ENCODE assay signal across 8 cellular contexts in genomic region chr1:169427081-169427611, GRCh38. TPM values are rescaled to one million over a fixed set of nuclear protein-coding genes. Genes with fewer than 3 reads are reported as not detected.
DNase-seq lines count a peak whose midpoint lies in the region; ATAC-seq and TF ChIP-seq lines count a peak whose summit lies in the region.

Gene CCDC181, minus strand, starts transcription at chr1:169427474. Its CDS starts 2,547 bp downstream, at chr1:169424927.

- no peaks in the 10 kb centered on the region for H3K9me3 Mint-ChIP-seq in CD8-positive, alpha-beta T cell
- H3K9me3 Mint-ChIP-seq in activated CD8-positive, alpha-beta T cell treated with anti-CD3 and anti-CD28 coated beads, Interleukin-2, amount 10 ng/mL, durations not matched to agents 7 days and 5 days (ENCODE audit: insufficient read depth), result no peaks in the 10 kb centered on the region
- no peaks in the 10 kb centered on the region for H3K9me3 Mint-ChIP-seq in endodermal cell

- H3K4me1 Mint-ChIP-seq in CD8-positive, alpha-beta T cell (ENCODE audit: low read depth), result peaks cover 6% of the 10 kb centered on the region
- H3K4me1 Mint-ChIP-seq in activated CD8-positive, alpha-beta T cell treated with anti-CD3 and anti-CD28 coated beads, Interleukin-2, amount 10 ng/mL, durations not matched to agents 7 days and 5 days (ENCODE audit: low read depth), result peaks cover 9% of the 10 kb centered on the region
- peaks cover 3% of the 10 kb centered on the region for H3K4me1 Mint-ChIP-seq in endodermal cell

- 0 to 1% methylated on average over 13 to 26 of the region's 26 CpGs for WGBS in endodermal cell (ENCODE audit: insufficient coverage in 1 of 2, insufficient read length in 1 of 2), 2 experiments
- 1 to 3% methylated on average over 14 to 20 of the region's 26 CpGs for WGBS in mesodermal cell (ENCODE audit: insufficient coverage in 2 of 2), 2 experiments

- H3K4me3 ChIP-seq in CD8-positive, alpha-beta T cell (ENCODE audit: low read depth, low read length), result peak within 1 kb of the TSS; percentile 67
- H3K4me3 ChIP-seq in endodermal cell (ENCODE audit: low read length), result peak within 1 kb of the TSS; percentile 85
- H3K4me3 ChIP-seq in mesodermal cell (ENCODE audit: extremely low read depth, insufficient read depth, low read length, poor library complexity, severe bottlenecking), result peak within 1 kb of the TSS; percentile 45

- peak within 1 kb of the TSS; percentile 21 for H3K9ac ChIP-seq in endodermal cell (ENCODE audit: extremely low read depth, low read length, poor library complexity, severe bottlenecking)

- H3K27ac ChIP-seq in CD8-positive, alpha-beta T cell (ENCODE audit: low read depth, low read length), result peak within 1 kb of the TSS; percentile 15
- peak within 1 kb of the TSS; percentile 15 for H3K27ac ChIP-seq in endodermal cell (ENCODE audit: low read depth, low read length)
- H3K27ac ChIP-seq in mesodermal cell (ENCODE audit: low read depth, low read length, severe bottlenecking), result no peak within 1 kb of the TSS

- CTCF ChIA-PET in CD8-positive, alpha-beta T cell (lab: Charles Lee), result interaction anchor here (1.0 kb wide), 1 partner anchor 1084 kb away, joined by 3 read pairs; no protein-coding TSS in a partner anchor
- CTCF ChIA-PET in activated CD8-positive, alpha-beta T cell treated with anti-CD3 and anti-CD28 coated beads, Interleukin-2, amount 10 ng/mL, durations not matched to agents 7 days and 5 days (lab: Charles Lee), result interaction anchor here (1.1 to 1.9 kb wide), 3 partner anchors 10 to 1084 kb away, joined by 3 to 4 read pairs (median 3); no protein-coding TSS in a partner anchor

- H3K27me3 ChIP-seq in CD8-positive, alpha-beta T cell (ENCODE audit: insufficient read depth, low read length), result peaks cover 4% of the 10 kb centered on the region
- H3K27me3 ChIP-seq in endodermal cell (ENCODE audit: control insufficient read depth, insufficient read depth, low read length, poor library complexity, severe bottlenecking), result peaks cover 14% of the 10 kb centered on the region

- no peaks in the 10 kb centered on the region for H3K36me3 ChIP-seq in CD8-positive, alpha-beta T cell (ENCODE audit: insufficient read depth, low read length)
- H3K36me3 ChIP-seq in endodermal cell (ENCODE audit: control insufficient read depth, insufficient read depth, low read length) (no peaks in the 10 kb centered on the region), mesodermal cell (ENCODE audit: control insufficient read depth, insufficient read depth, low read length) (no peaks in the 10 kb centered on the region)

- no peak for TF ChIP-seq CTCF in CD8-positive, alpha-beta T cell (IDR thresholded peaks at IDR 0.05)
- TF ChIP-seq CTCF in endodermal cell (conservative IDR thresholded peaks at IDR 0.05), result no peak

- H3K9me3 ChIP-seq in CD8-positive, alpha-beta T cell (ENCODE audit: low read length), result no peaks in the 10 kb centered on the region
- H3K9me3 ChIP-seq in endodermal cell (ENCODE audit: control insufficient read depth, low read length), result no peaks in the 10 kb centered on the region
- H3K9me3 ChIP-seq in mesodermal cell (ENCODE audit: control insufficient read depth, low read length), result no peaks in the 10 kb centered on the region

- H3K36me3 Mint-ChIP-seq in CD8-positive, alpha-beta T cell, result no peaks in the 10 kb centered on the region
- H3K36me3 Mint-ChIP-seq in activated CD8-positive, alpha-beta T cell treated with anti-CD3 and anti-CD28 coated beads, Interleukin-2, amount 10 ng/mL, durations not matched to agents 7 days and 5 days (ENCODE audit: low read depth), result no peaks in the 10 kb centered on the region
- H3K36me3 Mint-ChIP-seq in endodermal cell (ENCODE audit: low read depth), result no peaks in the 10 kb centered on the region

- H3K4me3 Mint-ChIP-seq in CD8-positive, alpha-beta T cell, result peak within 1 kb of the TSS; percentile 87
- peak within 1 kb of the TSS; percentile 82 for H3K4me3 Mint-ChIP-seq in activated CD8-positive, alpha-beta T cell treated with anti-CD3 and anti-CD28 coated beads, Interleukin-2, amount 10 ng/mL, durations not matched to agents 7 days and 5 days
- peak within 1 kb of the TSS; percentile 72 for H3K4me3 Mint-ChIP-seq in endodermal cell

- peak; percentile 96 for ATAC-seq in CD8-positive, alpha-beta T cell
- peak; percentile 100 for ATAC-seq in activated CD8-positive, alpha-beta T cell treated with anti-CD3 and anti-CD28 coated beads, Interleukin-2, amount 10 ng/mL, durations not matched to agents 7 days and 5 days
- ATAC-seq in GM19351 (IDR thresholded peaks at IDR 0.05; ENCODE audit: unreplicated experiment), result no peak

- peak; percentile 34 to 75 (median 55) for DNase-seq in CD8-positive, alpha-beta T cell
- DNase-seq in H4 (ENCODE audit: low spot score) (peak; percentile 76), NCI-H2107 treated with DMSO at 0.1 percent for 48 hours (lab: John Stamatoyannopoulos, UW; ENCODE audit: unreplicated experiment) (peak; percentile 94), endodermal cell (peak; percentile 96)
- peak; percentile 84 for DNase-seq in activated CD8-positive, alpha-beta T cell treated with anti-CD3 and anti-CD28 coated beads, Interleukin-2, amount 10 ng/mL, durations not matched to agents 7 days and 5 days
- peak; percentile 37 for DNase-seq in stimulated activated CD8-positive, alpha-beta memory T cell treated with anti-CD3 and anti-CD28 coated beads, Interleukin-12 subunit alpha, Interleukin-12 subunit beta, amount 100 ng/mL, for 4 hours (ENCODE audit: low read depth)

- POLR2A ChIA-PET in CD8-positive, alpha-beta T cell (lab: Charles Lee), result interaction anchor here (0.6 to 1.1 kb wide), 2 partner anchors 59 to 266 kb away, joined by 4 read pairs; partner anchors contain the start of genes BLZF1 and NME7
- POLR2A ChIA-PET in activated CD8-positive, alpha-beta T cell treated with anti-CD3 and anti-CD28 coated beads, Interleukin-2, amount 10 ng/mL, durations not matched to agents 7 days and 5 days (lab: Charles Lee), result interaction anchor here (0.6 kb wide), 1 partner anchor 50 kb away, joined by 3 read pairs; no protein-coding TSS in a partner anchor

- intact Hi-C loops in CD8-positive, alpha-beta T cell (cut with DNase I, micrococcal nuclease), result no loop called here

- peaks cover 9% of the 10 kb centered on the region for H3K4me1 ChIP-seq in CD8-positive, alpha-beta T cell (ENCODE audit: insufficient read depth, low read length)
- H3K4me1 ChIP-seq in endodermal cell (ENCODE audit: control insufficient read depth, insufficient read depth, low read length), result no peaks in the 10 kb centered on the region
- H3K4me1 ChIP-seq in mesodermal cell (ENCODE audit: control insufficient read depth, insufficient read depth, low read length, poor library complexity, severe bottlenecking), result no peaks in the 10 kb centered on the region

- H3K27me3 Mint-ChIP-seq in CD8-positive, alpha-beta T cell (ENCODE audit: low read depth), result peaks cover 63% of the 10 kb centered on the region
- peaks cover 60% of the 10 kb centered on the region for H3K27me3 Mint-ChIP-seq in activated CD8-positive, alpha-beta T cell treated with anti-CD3 and anti-CD28 coated beads, Interleukin-2, amount 10 ng/mL, durations not matched to agents 7 days and 5 days (ENCODE audit: low read depth)
- H3K27me3 Mint-ChIP-seq in endodermal cell (ENCODE audit: insufficient read depth), result peaks cover 53% of the 10 kb centered on the region

- H3K27ac Mint-ChIP-seq in CD8-positive, alpha-beta T cell, result no peak within 1 kb of the TSS
- no peak within 1 kb of the TSS for H3K27ac Mint-ChIP-seq in activated CD8-positive, alpha-beta T cell treated with anti-CD3 and anti-CD28 coated beads, Interleukin-2, amount 10 ng/mL, durations not matched to agents 7 days and 5 days
- no peak within 1 kb of the TSS for H3K27ac Mint-ChIP-seq in endodermal cell

RNA-seq across cellular contexts. Expression of gene CCDC181, which starts in this region (rescaled TPM):
- not detected for total RNA-seq in CD8-positive, alpha-beta T cell
- 1.1 and 1.7 TPM in 2 replicates for total RNA-seq in H4 (2014; rRNA removed; shearing (Covaris generic))
- total RNA-seq in activated CD8-positive, alpha-beta T cell treated with anti-CD3 and anti-CD28 coated beads, Interleukin-2, amount 10 ng/mL, durations not matched to agents 7 days and 5 days, result not detected
- total RNA-seq in endodermal cell, result 1 to 10 TPM; 4.9 to 7.8 TPM
- polyA plus RNA-seq in endodermal cell (2013, experiment 1 of 2), result 9.8 TPM
- 9.8 TPM for polyA plus RNA-seq in endodermal cell (2013, experiment 2 of 2)
- 2.2 TPM for polyA plus RNA-seq in mesodermal cell (2013, experiment 1 of 2)
- 2.8 TPM for polyA plus RNA-seq in mesodermal cell (2013, experiment 2 of 2)

Comparison
In these comparisons a context has a peak if more than half of its experiments do, and no peak if none do; other contexts are left out.
1. Peak in DNase-seq, ATAC-seq, H3K4me3 ChIP-seq and H3K27ac ChIP-seq in CD8-positive, alpha-beta T cell; RNA of the gene not detected or under 1 TPM.
2. Peak in DNase-seq and ATAC-seq in activated CD8-positive, alpha-beta T cell treated with anti-CD3 and anti-CD28 coated beads, Interleukin-2, amount 10 ng/mL, durations not matched to agents 7 days and 5 days; RNA of the gene not detected or under 1 TPM.
3. DNase-seq: peak in every context shown above with its lines; median percentile 96 in endodermal cell; 94 in NCI-H2107 treated with DMSO at 0.1 percent for 48 hours; 84 in activated CD8-positive, alpha-beta T cell treated with anti-CD3 and anti-CD28 coated beads, Interleukin-2, amount 10 ng/mL, durations not matched to agents 7 days and 5 days; 76 in H4; 55 in CD8-positive, alpha-beta T cell; 37 in stimulated activated CD8-positive, alpha-beta memory T cell treated with anti-CD3 and anti-CD28 coated beads, Interleukin-12 subunit alpha, Interleukin-12 subunit beta, amount 100 ng/mL, for 4 hours.